In the genomic region with DNA sequence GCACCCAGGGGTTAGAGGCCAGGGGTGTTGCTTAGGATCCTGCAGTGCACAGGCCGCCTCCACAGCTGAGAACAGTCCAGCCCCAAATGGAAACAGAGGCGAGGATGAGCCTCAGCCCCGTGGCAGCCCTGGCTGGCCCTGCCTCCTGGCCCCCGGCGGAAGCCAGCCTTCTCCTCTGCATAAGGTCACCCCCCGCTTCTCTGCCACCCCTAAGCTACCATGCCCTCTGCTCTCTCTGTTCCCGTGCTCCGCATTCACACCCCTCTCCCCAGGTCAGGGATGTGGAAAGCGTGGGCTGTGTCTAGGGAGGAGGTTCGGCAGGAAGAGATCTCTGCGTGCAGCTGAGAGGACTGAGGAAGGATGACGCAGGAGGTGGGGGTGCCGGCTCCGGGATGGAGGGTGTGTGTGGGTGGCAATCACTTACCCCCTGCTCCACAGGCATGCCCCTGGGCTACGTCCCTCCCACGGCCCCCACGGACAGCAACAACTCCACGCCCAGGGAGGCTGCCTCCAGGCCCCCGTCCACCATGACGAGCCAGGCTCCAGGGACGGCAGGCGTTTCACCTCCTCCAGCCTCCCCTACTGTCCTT, we compare ENCODE assay signal across 1 cellular context.
A peak's percentile ranks its signal among the peaks of the same experiment; 100 is the strongest.
TF ChIP-seq lines count a peak whose summit lies in the region.

No MANE protein-coding gene starts in this region.

TF ChIP-seq in K562, 482 proteins besides CTCF, POLR2A, EP300 and RAD21 (continued from another document):
- 0 out of 2 replicates have a peak, but pooled peaks have one; percentile 36 for TF ChIP-seq ATF3 (IDR thresholded peaks at IDR 0.05)
- TF ChIP-seq ATF3 (CRISPR knock-in tag; conservative IDR thresholded peaks at IDR 0.05): no peak
- 0 out of 2 replicates have a peak, but pooled peaks have one; percentile 13 for TF ChIP-seq ZEB2 (IDR thresholded peaks at IDR 0.05)
- no peak for TF ChIP-seq TCF7 (IDR thresholded peaks at IDR 0.05; ENCODE audit: borderline replicate concordance)
- no peak for TF ChIP-seq PHF21A (IDR thresholded peaks at IDR 0.05; ENCODE audit: borderline replicate concordance, low read depth)
- no peak for TF ChIP-seq ZKSCAN3 (CRISPR knock-in tag; IDR thresholded peaks at IDR 0.05)
- TF ChIP-seq ZBTB40 (IDR thresholded peaks at IDR 0.05): 0 out of 2 replicates have a peak, but pooled peaks have one; percentile 21
- TF ChIP-seq ZBTB40 (CRISPR knock-in tag; IDR thresholded peaks at IDR 0.05): no peak
- no peak for TF ChIP-seq RBM34 (IDR thresholded peaks at IDR 0.05; ENCODE audit: borderline replicate concordance, insufficient read depth, low read length)
- TF ChIP-seq YY1 (IDR thresholded peaks at IDR 0.05; ENCODE audit: borderline replicate concordance in 1 of 3, control insufficient read depth in 1 of 3, extremely low read depth in 1 of 3, insufficient read depth in 3 of 3, insufficient read length in 1 of 3, insufficient replicate concordance in 2 of 3, low read depth in 1 of 3, low read length in 2 of 3): no peak
- TF ChIP-seq, protein P1, sequence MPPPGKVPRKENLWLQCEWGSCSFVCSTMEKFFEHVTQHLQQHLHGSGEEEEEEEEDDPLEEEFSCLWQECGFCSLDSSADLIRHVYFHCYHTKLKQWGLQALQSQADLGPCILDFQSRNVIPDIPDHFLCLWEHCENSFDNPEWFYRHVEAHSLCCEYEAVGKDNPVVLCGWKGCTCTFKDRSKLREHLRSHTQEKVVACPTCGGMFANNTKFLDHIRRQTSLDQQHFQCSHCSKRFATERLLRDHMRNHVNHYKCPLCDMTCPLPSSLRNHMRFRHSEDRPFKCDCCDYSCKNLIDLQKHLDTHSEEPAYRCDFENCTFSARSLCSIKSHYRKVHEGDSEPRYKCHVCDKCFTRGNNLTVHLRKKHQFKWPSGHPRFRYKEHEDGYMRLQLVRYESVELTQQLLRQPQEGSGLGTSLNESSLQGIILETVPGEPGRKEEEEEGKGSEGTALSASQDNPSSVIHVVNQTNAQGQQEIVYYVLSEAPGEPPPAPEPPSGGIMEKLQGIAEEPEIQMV (tag; conservative IDR thresholded peaks at IDR 0.05; ENCODE audit: low read depth): no peak
- TF ChIP-seq SNIP1 (IDR thresholded peaks at IDR 0.05; ENCODE audit: low read depth): no peak
- no peak for TF ChIP-seq XRCC5 (IDR thresholded peaks at IDR 0.05; ENCODE audit: low read depth, low read length)
- 0 out of 2 replicates have a peak, but pooled peaks have one; percentile 5 for TF ChIP-seq MAFK (IDR thresholded peaks at IDR 0.05; ENCODE audit: low read length)
- peak; percentile 33; the same call in 1 of the 2 replicates for TF ChIP-seq SMARCE1 (IDR thresholded peaks at IDR 0.05)
- peak; percentile 32; the same call in 1 of the 2 replicates for TF ChIP-seq PHF8 (IDR thresholded peaks at IDR 0.05; ENCODE audit: borderline replicate concordance, low read length)
- TF ChIP-seq JUNB (CRISPR knock-in tag; conservative IDR thresholded peaks at IDR 0.05): no peak
- TF ChIP-seq ATF1 (CRISPR knock-in tag; IDR thresholded peaks at IDR 0.05): no peak
- TF ChIP-seq ATF1 (tag; IDR thresholded peaks at IDR 0.05): peak; percentile 77
- TF ChIP-seq MEIS2 (IDR thresholded peaks at IDR 0.05; ENCODE audit: partially characterized antibody): no peak
- TF ChIP-seq, protein P2, sequence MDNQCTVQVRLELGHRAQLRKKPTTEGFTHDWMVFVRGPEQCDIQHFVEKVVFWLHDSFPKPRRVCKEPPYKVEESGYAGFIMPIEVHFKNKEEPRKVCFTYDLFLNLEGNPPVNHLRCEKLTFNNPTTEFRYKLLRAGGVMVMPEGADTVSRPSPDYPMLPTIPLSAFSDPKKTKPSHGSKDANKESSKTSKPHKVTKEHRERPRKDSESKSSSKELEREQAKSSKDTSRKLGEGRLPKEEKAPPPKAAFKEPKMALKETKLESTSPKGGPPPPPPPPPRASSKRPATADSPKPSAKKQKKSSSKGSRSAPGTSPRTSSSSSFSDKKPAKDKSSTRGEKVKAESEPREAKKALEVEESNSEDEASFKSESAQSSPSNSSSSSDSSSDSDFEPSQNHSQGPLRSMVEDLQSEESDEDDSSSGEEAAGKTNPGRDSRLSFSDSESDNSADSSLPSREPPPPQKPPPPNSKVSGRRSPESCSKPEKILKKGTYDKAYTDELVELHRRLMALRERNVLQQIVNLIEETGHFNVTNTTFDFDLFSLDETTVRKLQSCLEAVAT (IDR thresholded peaks at IDR 0.05): peak in 1 of 2 experiments; percentile 93; a peak in 2 of 4 replicates
- no peak for TF ChIP-seq CXXC5 (CRISPR knock-in tag; IDR thresholded peaks at IDR 0.05)
- no peak for TF ChIP-seq ZNF134 (CRISPR knock-in tag; conservative IDR thresholded peaks at IDR 0.05)
- no peak for TF ChIP-seq STAT5B (CRISPR knock-in tag; IDR thresholded peaks at IDR 0.05)
- 0 out of 2 replicates have a peak, but pooled peaks have one; percentile 8 for TF ChIP-seq GABPB1 (CRISPR knock-in tag; IDR thresholded peaks at IDR 0.05)
- TF ChIP-seq ERF (CRISPR knock-in tag; IDR thresholded peaks at IDR 0.05): peak; percentile 67; the same call in 1 of the 2 replicates
- 0 out of 4 replicates have a peak, but pooled peaks of 1 of the 2 experiments have one; percentile 42 for TF ChIP-seq RCOR1 (IDR thresholded peaks at IDR 0.05; ENCODE audit: borderline replicate concordance in 1 of 2, low read depth in 2 of 2, low read length in 2 of 2)
- no peak for TF ChIP-seq AFF1 (IDR thresholded peaks at IDR 0.05; ENCODE audit: low read depth in 1 of 2, partially characterized antibody in 2 of 2)
- TF ChIP-seq, protein P3, sequence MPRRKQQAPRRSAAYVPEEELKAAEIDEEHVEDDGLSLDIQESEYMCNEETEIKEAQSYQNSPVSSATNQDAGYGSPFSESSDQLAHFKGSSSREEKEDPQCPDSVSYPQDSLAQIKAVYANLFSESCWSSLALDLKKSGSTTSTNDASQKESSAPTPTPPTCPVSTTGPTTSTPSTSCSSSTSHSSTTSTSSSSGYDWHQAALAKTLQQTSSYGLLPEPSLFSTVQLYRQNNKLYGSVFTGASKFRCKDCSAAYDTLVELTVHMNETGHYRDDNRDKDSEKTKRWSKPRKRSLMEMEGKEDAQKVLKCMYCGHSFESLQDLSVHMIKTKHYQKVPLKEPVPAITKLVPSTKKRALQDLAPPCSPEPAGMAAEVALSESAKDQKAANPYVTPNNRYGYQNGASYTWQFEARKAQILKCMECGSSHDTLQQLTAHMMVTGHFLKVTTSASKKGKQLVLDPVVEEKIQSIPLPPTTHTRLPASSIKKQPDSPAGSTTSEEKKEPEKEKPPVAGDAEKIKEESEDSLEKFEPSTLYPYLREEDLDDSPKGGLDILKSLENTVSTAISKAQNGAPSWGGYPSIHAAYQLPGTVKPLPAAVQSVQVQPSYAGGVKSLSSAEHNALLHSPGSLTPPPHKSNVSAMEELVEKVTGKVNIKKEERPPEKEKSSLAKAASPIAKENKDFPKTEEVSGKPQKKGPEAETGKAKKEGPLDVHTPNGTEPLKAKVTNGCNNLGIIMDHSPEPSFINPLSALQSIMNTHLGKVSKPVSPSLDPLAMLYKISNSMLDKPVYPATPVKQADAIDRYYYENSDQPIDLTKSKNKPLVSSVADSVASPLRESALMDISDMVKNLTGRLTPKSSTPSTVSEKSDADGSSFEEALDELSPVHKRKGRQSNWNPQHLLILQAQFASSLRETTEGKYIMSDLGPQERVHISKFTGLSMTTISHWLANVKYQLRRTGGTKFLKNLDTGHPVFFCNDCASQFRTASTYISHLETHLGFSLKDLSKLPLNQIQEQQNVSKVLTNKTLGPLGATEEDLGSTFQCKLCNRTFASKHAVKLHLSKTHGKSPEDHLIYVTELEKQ (CRISPR knock-in tag; IDR thresholded peaks at IDR 0.05): no peak
- no peak for TF ChIP-seq NCOA1 (IDR thresholded peaks at IDR 0.05; ENCODE audit: low read depth)
- no peak for TF ChIP-seq PTBP1 (IDR thresholded peaks at IDR 0.05; ENCODE audit: low read depth, low read length)
- TF ChIP-seq ELK3 (CRISPR knock-in tag; IDR thresholded peaks at IDR 0.05): no peak
- TF ChIP-seq ZBTB17 (CRISPR knock-in tag; IDR thresholded peaks at IDR 0.05): peak; percentile 98
